In the genomic region with DNA sequence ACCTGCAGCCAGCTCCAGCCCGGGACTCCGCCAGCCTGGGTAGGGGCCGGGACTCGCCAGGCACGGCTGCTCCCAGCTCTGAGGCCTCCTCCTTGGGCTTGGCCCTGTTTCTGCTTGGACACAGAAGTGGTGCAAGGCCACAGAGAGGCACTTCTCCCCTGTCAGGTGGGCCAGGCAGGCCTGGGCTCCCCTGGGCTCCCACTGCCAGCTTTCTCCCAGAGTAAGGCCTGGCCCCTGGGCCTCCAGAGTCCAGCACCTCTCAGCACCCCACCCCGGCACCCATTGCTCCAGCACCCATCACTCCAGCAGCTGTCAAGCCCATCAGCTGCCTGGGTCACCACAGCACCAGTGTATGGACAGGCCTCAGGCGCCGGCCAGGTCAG, we compare ENCODE assay signal across 19 cellular contexts.
A peak's percentile ranks its signal among the peaks of the same experiment; 100 is the strongest.
DNase-seq lines count a peak whose midpoint lies in the region; ATAC-seq and TF ChIP-seq lines count a peak whose summit lies in the region.
"Had no signal": no experiment of that assay in that cellular context is flagged by ENCODE, and none has a peak within 500 bp of the region (broad histone marks: within the 10 kb centered on the region; RNA-seq: fewer than 3 reads in every experiment).

No MANE protein-coding gene starts in this region.

- no TSS peak for BruUV-seq in A673 (replicated peaks; lab: Mats Ljungman, UMichigan)

- CTCF ChIA-PET in A673 (lab: Charles Lee) = no interaction called here
- CTCF ChIA-PET in GM10248 (lab: Yijun Ruan, JAX) = no interaction called here

- H3K36me3 ChIP-seq in A673 (ENCODE audit: insufficient read depth, low read length, poor library complexity, severe bottlenecking) = no peaks in the 10 kb centered on the region

- H3K27ac ChIP-seq in A673 (ENCODE audit: low read depth, low read length, poor library complexity, severe bottlenecking) = no peak overlapping the region
- H3K27ac ChIP-seq: ascending aorta, coronary artery, gastrocnemius medialis had no signal

- no peaks in the 10 kb centered on the region for H3K9me3 ChIP-seq in A673 (ENCODE audit: low read depth, low read length, poor library complexity, severe bottlenecking)
- H3K9me3 ChIP-seq: ascending aorta, gastrocnemius medialis had no signal

- no peak overlapping the region for H3K4me3 Mint-ChIP-seq in stimulated activated memory B cell treated with anti-CD40 and anti-IgM and Interleukin-4, amounts not matched to agents 10 μg/mL and 1 μg/mL and 100 μg/mL, for 72 hours
- H3K4me3 Mint-ChIP-seq: CD8-positive, alpha-beta memory T cell; natural killer cell treated with Interleukin-12 subunit alpha and Interleukin-12 subunit beta and Interleukin-15 and Interleukin-18, amount 100 ng/mL, for 72 hours; T-helper 17 cell had no signal

- H3K4me3 ChIP-seq in A673 (ENCODE audit: low read depth, low read length, poor library complexity, severe bottlenecking) = no peak overlapping the region
- H3K4me3 ChIP-seq: ascending aorta, coronary artery, gastrocnemius medialis had no signal

- H3K27me3 Mint-ChIP-seq in stimulated activated memory B cell treated with anti-CD40 and anti-IgM and Interleukin-4, amounts not matched to agents 10 μg/mL and 1 μg/mL and 100 μg/mL, for 72 hours = no peaks in the 10 kb centered on the region
- H3K27me3 Mint-ChIP-seq: natural killer cell treated with Interleukin-12 subunit alpha and Interleukin-12 subunit beta and Interleukin-15 and Interleukin-18, amount 100 ng/mL, for 72 hours; T-helper 17 cell had no signal

- peaks cover 46% of the 10 kb centered on the region for H3K36me3 Mint-ChIP-seq in stimulated activated memory B cell treated with anti-CD40 and anti-IgM and Interleukin-4, amounts not matched to agents 10 μg/mL and 1 μg/mL and 100 μg/mL, for 72 hours
- H3K36me3 Mint-ChIP-seq: natural killer cell treated with Interleukin-12 subunit alpha and Interleukin-12 subunit beta and Interleukin-15 and Interleukin-18, amount 100 ng/mL, for 72 hours had no signal

- H3K4me1 ChIP-seq in A673 (ENCODE audit: insufficient read depth, low read length, poor library complexity, severe bottlenecking) = peaks cover 5% of the 10 kb centered on the region

- H3K9me3 Mint-ChIP-seq in stimulated activated memory B cell treated with anti-CD40 and anti-IgM and Interleukin-4, amounts not matched to agents 10 μg/mL and 1 μg/mL and 100 μg/mL, for 72 hours = no peaks in the 10 kb centered on the region
- H3K9me3 Mint-ChIP-seq: CD8-positive, alpha-beta memory T cell; natural killer cell treated with Interleukin-12 subunit alpha and Interleukin-12 subunit beta and Interleukin-15 and Interleukin-18, amount 100 ng/mL, for 72 hours had no signal

- TF ChIP-seq CTCF in A673 (conservative IDR thresholded peaks at IDR 0.05; ENCODE audit: low read depth, low read length) = no peak
- TF ChIP-seq CTCF in GM10248 (IDR thresholded peaks at IDR 0.05; ENCODE audit: control extremely low read depth, extremely low read depth, low read depth, missing control alignments) = no peak

- DNase-seq in C1 segment of cervical spinal cord (lab: John Stamatoyannopoulos, UW) (peak in 9 of 14 donors; percentile 14 to 79 (median 46)), amniotic epithelial cell (ENCODE audit: low read depth) (peak; percentile 24), hypothalamus (lab: John Stamatoyannopoulos, UW) (peak in 34 of 51 donors; percentile 35 to 87 (median 72)), pons (ENCODE audit: low spot score) (peak; percentile 78), kidney glomerular epithelial cell (lab: John Stamatoyannopoulos, UW) (no peak), A673 (ENCODE audit: low spot score) (no peak), GM10248 (ENCODE audit: extremely low spot score) (no peak)
- DNase-seq: activated gamma-delta T cell; CD8-positive, alpha-beta memory T cell; gastrocnemius medialis; NCI-H146; SHP77 treated with DMSO at 0.1 percent for 48 hours; stimulated activated CD4-positive, alpha-beta T cell treated with anti-CD3 and anti-CD28 coated beads, Interleukin-15, amount 100 ng/mL, for 24 hours; stimulated activated naive CD4-positive, alpha-beta T cell treated with Interleukin-2 at 50 U/mL for 16 hours; T-helper 17 cell had no signal

- intact Hi-C loops in A673 (cut with micrococcal nuclease; ENCODE audit: unreplicated experiment) = no loop called here

- no peaks in the 10 kb centered on the region for H3K4me1 Mint-ChIP-seq in stimulated activated memory B cell treated with anti-CD40 and anti-IgM and Interleukin-4, amounts not matched to agents 10 μg/mL and 1 μg/mL and 100 μg/mL, for 72 hours

- ATAC-seq in stimulated activated memory B cell treated with anti-CD40 and anti-IgM and Interleukin-4, amounts not matched to agents 10 μg/mL and 1 μg/mL and 100 μg/mL, for 72 hours = no peak
- ATAC-seq: gastrocnemius medialis; natural killer cell treated with Interleukin-12 subunit alpha and Interleukin-12 subunit beta and Interleukin-15 and Interleukin-18, amount 100 ng/mL, for 72 hours; T-helper 17 cell had no signal

- POLR2A ChIA-PET in A673 (lab: Charles Lee; ENCODE audit: low non-redundant PET) (no interaction called here), GM10248 (lab: Yijun Ruan, JAX) (no interaction called here)

- no peak overlapping the region for H3K27ac Mint-ChIP-seq in stimulated activated memory B cell treated with anti-CD40 and anti-IgM and Interleukin-4, amounts not matched to agents 10 μg/mL and 1 μg/mL and 100 μg/mL, for 72 hours
- H3K27ac Mint-ChIP-seq: CD8-positive, alpha-beta memory T cell; natural killer cell treated with Interleukin-12 subunit alpha and Interleukin-12 subunit beta and Interleukin-15 and Interleukin-18, amount 100 ng/mL, for 72 hours; T-helper 17 cell had no signal

- H3K27me3 ChIP-seq in A673 (replicated peaks; ENCODE audit: insufficient read depth, low read depth, low read length, poor library complexity) = no peaks in the 10 kb centered on the region
- H3K27me3 ChIP-seq: ascending aorta, gastrocnemius medialis had no signal

Comparison
In these comparisons a context has a peak if more than half of its experiments do, and no peak if none do; other contexts are left out.
1. DNase-seq: peak in C1 segment of cervical spinal cord (9 of 14), amniotic epithelial cell (single experiment), hypothalamus (34 of 51) and pons (single experiment); none in kidney glomerular epithelial cell (single experiment), A673 (single experiment) and GM10248 (single experiment).